ENCODE assay signal across 8 cellular contexts in the genomic region with DNA sequence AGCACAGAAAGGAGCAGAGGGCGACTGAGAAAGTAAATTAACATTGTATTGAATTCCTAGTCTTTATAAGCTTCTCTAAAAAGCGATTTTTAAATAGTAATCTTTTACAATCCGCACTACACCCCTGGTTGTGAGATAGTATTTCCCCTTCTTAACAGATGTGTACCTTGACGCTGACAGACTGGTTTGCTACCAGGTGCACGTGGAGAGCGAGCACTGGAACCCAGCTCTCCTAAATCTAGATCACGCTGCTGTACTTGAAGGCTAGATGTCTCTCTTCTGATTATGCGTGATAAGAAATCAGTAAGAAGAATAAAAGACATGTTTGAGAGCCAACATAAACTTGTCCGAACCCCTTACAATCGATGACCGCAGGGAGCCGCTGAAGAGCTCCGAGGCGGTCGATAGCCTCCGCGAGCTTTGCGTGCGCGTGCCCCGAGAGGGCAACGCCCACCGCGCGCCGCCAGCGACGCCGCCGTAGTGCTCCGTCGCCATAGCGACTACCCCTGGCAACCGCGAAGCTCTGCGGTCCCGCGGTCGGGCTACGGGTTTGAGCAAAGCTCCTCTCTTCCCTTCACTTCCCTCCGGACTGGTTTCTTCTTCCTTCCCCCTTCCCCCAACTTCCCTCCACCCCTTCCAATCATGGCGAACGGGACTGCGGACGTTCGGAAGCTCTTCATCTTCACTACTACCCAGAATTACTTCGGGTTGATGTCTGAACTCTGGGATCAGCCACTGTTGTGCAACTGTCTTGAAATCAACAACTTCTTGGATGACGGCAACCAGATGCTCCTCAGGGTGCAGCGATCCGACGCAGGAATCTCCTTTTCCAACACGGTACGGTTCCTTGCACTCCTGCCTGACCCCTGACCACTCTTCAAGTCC. TPM values are rescaled to one million over a fixed set of nuclear protein-coding genes. Genes with fewer than 3 reads are reported as not detected.
DNase-seq lines count a peak whose midpoint lies in the region; ATAC-seq and TF ChIP-seq lines count a peak whose summit lies in the region.

A gene with protein sequence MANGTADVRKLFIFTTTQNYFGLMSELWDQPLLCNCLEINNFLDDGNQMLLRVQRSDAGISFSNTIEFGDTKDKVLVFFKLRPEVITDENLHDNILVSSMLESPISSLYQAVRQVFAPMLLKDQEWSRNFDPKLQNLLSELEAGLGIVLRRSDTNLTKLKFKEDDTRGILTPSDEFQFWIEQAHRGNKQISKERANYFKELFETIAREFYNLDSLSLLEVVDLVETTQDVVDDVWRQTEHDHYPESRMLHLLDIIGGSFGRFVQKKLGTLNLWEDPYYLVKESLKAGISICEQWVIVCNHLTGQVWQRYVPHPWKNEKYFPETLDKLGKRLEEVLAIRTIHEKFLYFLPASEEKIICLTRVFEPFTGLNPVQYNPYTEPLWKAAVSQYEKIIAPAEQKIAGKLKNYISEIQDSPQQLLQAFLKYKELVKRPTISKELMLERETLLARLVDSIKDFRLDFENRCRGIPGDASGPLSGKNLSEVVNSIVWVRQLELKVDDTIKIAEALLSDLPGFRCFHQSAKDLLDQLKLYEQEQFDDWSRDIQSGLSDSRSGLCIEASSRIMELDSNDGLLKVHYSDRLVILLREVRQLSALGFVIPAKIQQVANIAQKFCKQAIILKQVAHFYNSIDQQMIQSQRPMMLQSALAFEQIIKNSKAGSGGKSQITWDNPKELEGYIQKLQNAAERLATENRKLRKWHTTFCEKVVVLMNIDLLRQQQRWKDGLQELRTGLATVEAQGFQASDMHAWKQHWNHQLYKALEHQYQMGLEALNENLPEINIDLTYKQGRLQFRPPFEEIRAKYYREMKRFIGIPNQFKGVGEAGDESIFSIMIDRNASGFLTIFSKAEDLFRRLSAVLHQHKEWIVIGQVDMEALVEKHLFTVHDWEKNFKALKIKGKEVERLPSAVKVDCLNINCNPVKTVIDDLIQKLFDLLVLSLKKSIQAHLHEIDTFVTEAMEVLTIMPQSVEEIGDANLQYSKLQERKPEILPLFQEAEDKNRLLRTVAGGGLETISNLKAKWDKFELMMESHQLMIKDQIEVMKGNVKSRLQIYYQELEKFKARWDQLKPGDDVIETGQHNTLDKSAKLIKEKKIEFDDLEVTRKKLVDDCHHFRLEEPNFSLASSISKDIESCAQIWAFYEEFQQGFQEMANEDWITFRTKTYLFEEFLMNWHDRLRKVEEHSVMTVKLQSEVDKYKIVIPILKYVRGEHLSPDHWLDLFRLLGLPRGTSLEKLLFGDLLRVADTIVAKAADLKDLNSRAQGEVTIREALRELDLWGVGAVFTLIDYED (N-terminal part only) (plus strand): TSS at position 494 of the 885 bp plus-strand sequence. CDS start 149 bp downstream, at position 643.

- H3K4me1 ChIP-seq in CD4-positive, CD25-positive, alpha-beta regulatory T cell (ENCODE audit: control insufficient read depth, insufficient read depth, low read length, poor library complexity, severe bottlenecking), result peaks cover 10% of the 10 kb centered on the region
- no peaks in the 10 kb centered on the region for H3K4me1 ChIP-seq in effector memory CD4-positive, alpha-beta T cell (ENCODE audit: control insufficient read depth, insufficient read depth, low read length, poor library complexity, severe bottlenecking)
- H3K4me1 ChIP-seq in mesenchymal stem cell (ENCODE audit: control insufficient read depth, insufficient read depth, low read depth, low read length), result peaks cover 4% of the 10 kb centered on the region

- H3K18ac ChIP-seq in mesenchymal stem cell (ENCODE audit: low read depth in 1 of 2, low read length in 2 of 2), result peak within 1 kb of the TSS; percentile 23 to 85

- peaks cover 9% of the 10 kb centered on the region for H3K27me3 ChIP-seq in CD4-positive, CD25-positive, alpha-beta regulatory T cell (ENCODE audit: control insufficient read depth, insufficient read depth, low read length)
- no peaks in the 10 kb centered on the region for H3K27me3 ChIP-seq in effector memory CD4-positive, alpha-beta T cell (replicated peaks; ENCODE audit: control insufficient read depth, insufficient read depth, low read length, poor library complexity, severe bottlenecking)
- H3K27me3 ChIP-seq in mesenchymal stem cell (ENCODE audit: control insufficient read depth in 1 of 2, insufficient read depth in 1 of 2, low read length in 2 of 2), result no peaks in the 10 kb centered on the region

- POLR2A ChIA-PET in activated CD8-positive, alpha-beta T cell treated with anti-CD3 and anti-CD28 coated beads for 36 hours (lab: Charles Lee), result interaction anchor here (0.7 to 2.1 kb wide), 5 partner anchors 8 to 71 kb away, joined by 3 to 21 read pairs (median 3); partner anchors contain the start of gene DCUN1D5

- no peaks in the 10 kb centered on the region for H3K36me3 ChIP-seq in CD4-positive, CD25-positive, alpha-beta regulatory T cell (ENCODE audit: control insufficient read depth, insufficient read depth, low read length)
- H3K36me3 ChIP-seq in effector memory CD4-positive, alpha-beta T cell (ENCODE audit: control insufficient read depth, insufficient read depth, low read length), result no peaks in the 10 kb centered on the region
- H3K36me3 ChIP-seq in mesenchymal stem cell (ENCODE audit: control insufficient read depth in 1 of 2, insufficient read depth in 2 of 2, low read depth in 1 of 2, low read length in 2 of 2), result peaks cover 0 to 19% of the 10 kb centered on the region in 2 experiments

- peak within 1 kb of the TSS in 1 of 2 experiments; percentile 45 for H2BK12ac ChIP-seq in mesenchymal stem cell (ENCODE audit: low read length in 2 of 2)

- H4K8ac ChIP-seq in mesenchymal stem cell (ENCODE audit: low read length), result peak within 1 kb of the TSS; percentile 74

- no peak within 1 kb of the TSS for H2BK120ac ChIP-seq in mesenchymal stem cell (ENCODE audit: low read depth, low read length)

- TF ChIP-seq CTCF in activated CD8-positive, alpha-beta T cell treated with anti-CD3 and anti-CD28 coated beads for 36 hours (IDR thresholded peaks at IDR 0.05), result peak; percentile 42

- peaks cover 0 to 2% (median 0%) of the 10 kb centered on the region in 7 donors for H3K9me3 Mint-ChIP-seq in CD4-positive, CD25-positive, alpha-beta regulatory T cell
- no peaks in the 10 kb centered on the region for H3K9me3 Mint-ChIP-seq in activated CD8-positive, alpha-beta T cell treated with anti-CD3 and anti-CD28 coated beads for 36 hours

- peak within 1 kb of the TSS; percentile 6 for H4K91ac ChIP-seq in mesenchymal stem cell (ENCODE audit: low read length)

- H3K23ac ChIP-seq in mesenchymal stem cell (ENCODE audit: low read length in 2 of 2), result no peak within 1 kb of the TSS

- peak within 1 kb of the TSS; percentile 67 for H3K27ac ChIP-seq in CD4-positive, CD25-positive, alpha-beta regulatory T cell (ENCODE audit: insufficient read depth, low read length, poor library complexity, severe bottlenecking)
- H3K27ac ChIP-seq in effector memory CD4-positive, alpha-beta T cell (ENCODE audit: insufficient read depth, low read length, poor library complexity, severe bottlenecking), result peak within 1 kb of the TSS; percentile 57
- H3K27ac ChIP-seq in mesenchymal stem cell (ENCODE audit: low read length, poor library complexity, severe bottlenecking), result peak within 1 kb of the TSS; percentile 69

- no peak within 1 kb of the TSS for H2BK5ac ChIP-seq in mesenchymal stem cell (ENCODE audit: low read depth, low read length, poor library complexity, severe bottlenecking)

- no peaks in the 10 kb centered on the region for H3K36me3 Mint-ChIP-seq in CD4-positive, CD25-positive, alpha-beta regulatory T cell
- H3K36me3 Mint-ChIP-seq in activated CD8-positive, alpha-beta T cell treated with anti-CD3 and anti-CD28 coated beads for 36 hours (ENCODE audit: low read depth), result no peaks in the 10 kb centered on the region

- H3K27ac Mint-ChIP-seq in CD4-positive, CD25-positive, alpha-beta regulatory T cell, result peak within 1 kb of the TSS; percentile 27 to 97 (median 93)
- H3K27ac Mint-ChIP-seq in activated CD8-positive, alpha-beta T cell treated with anti-CD3 and anti-CD28 coated beads for 36 hours, result peak within 1 kb of the TSS; percentile 69

- no peaks in the 10 kb centered on the region for H3K79me1 ChIP-seq in mesenchymal stem cell (replicated peaks; ENCODE audit: low read length, poor library complexity, severe bottlenecking)

- no peak within 1 kb of the TSS for H2AK5ac ChIP-seq in mesenchymal stem cell (ENCODE audit: low read length, severe bottlenecking)

- peaks cover 5 to 14% (median 11%) of the 10 kb centered on the region in 4 donors for H3K4me1 Mint-ChIP-seq in CD4-positive, CD25-positive, alpha-beta regulatory T cell
- H3K4me1 Mint-ChIP-seq in activated CD8-positive, alpha-beta T cell treated with anti-CD3 and anti-CD28 coated beads for 36 hours (ENCODE audit: low read depth), result peaks cover 5% of the 10 kb centered on the region

- H3K9me3 ChIP-seq in CD4-positive, CD25-positive, alpha-beta regulatory T cell (ENCODE audit: control insufficient read depth in 2 of 2, low read length in 2 of 2), result no peaks in the 10 kb centered on the region
- no peaks in the 10 kb centered on the region for H3K9me3 ChIP-seq in effector memory CD4-positive, alpha-beta T cell (ENCODE audit: control insufficient read depth, low read length)
- H3K9me3 ChIP-seq in mesenchymal stem cell (ENCODE audit: control insufficient read depth, low read length), result no peaks in the 10 kb centered on the region

- H3K4me3 Mint-ChIP-seq in CD4-positive, CD25-positive, alpha-beta regulatory T cell, result peak within 1 kb of the TSS; percentile 92 to 100 (median 96)
- peak within 1 kb of the TSS; percentile 79 for H3K4me3 Mint-ChIP-seq in activated CD8-positive, alpha-beta T cell treated with anti-CD3 and anti-CD28 coated beads for 36 hours

- 2% methylated on average over 49 of the region's 53 CpGs for WGBS in mesenchymal stem cell

- peaks cover 27% of the 10 kb centered on the region for H3K27me3 Mint-ChIP-seq in CD4-positive, CD25-positive, alpha-beta regulatory T cell
- H3K27me3 Mint-ChIP-seq in activated CD8-positive, alpha-beta T cell treated with anti-CD3 and anti-CD28 coated beads for 36 hours, result peaks cover 1% of the 10 kb centered on the region

- peak; percentile 96 for ATAC-seq in CD4-positive, CD25-positive, alpha-beta regulatory T cell (ENCODE audit: low read depth in 2 of 2)
- peak; percentile 99 for ATAC-seq in GM19438 (IDR thresholded peaks at IDR 0.05; ENCODE audit: low read depth, unreplicated experiment)
- ATAC-seq in HG03565 (IDR thresholded peaks at IDR 0.05; ENCODE audit: unreplicated experiment), result peak; percentile 100
- ATAC-seq in activated CD8-positive, alpha-beta T cell treated with anti-CD3 and anti-CD28 coated beads for 36 hours, result peak; percentile 98

- H3K14ac ChIP-seq in mesenchymal stem cell (ENCODE audit: low read length in 2 of 2), result no peak within 1 kb of the TSS

- CTCF ChIA-PET in activated CD8-positive, alpha-beta T cell treated with anti-CD3 and anti-CD28 coated beads for 36 hours (lab: Charles Lee), result interaction anchor here (0.7 to 2.6 kb wide), 15 partner anchors 9 to 314 kb away, joined by 3 to 27 read pairs (median 3); partner anchors contain the start of gene DCUN1D5

- H3K4ac ChIP-seq in mesenchymal stem cell (ENCODE audit: low read depth in 1 of 2, low read length in 2 of 2), result peak within 1 kb of the TSS in 1 of 2 experiments; percentile 0

- peak within 1 kb of the TSS; percentile 99 for H3K9ac ChIP-seq in mesenchymal stem cell (ENCODE audit: low read length)

- H2BK15ac ChIP-seq in mesenchymal stem cell (ENCODE audit: low read depth, poor library complexity, severe bottlenecking), result no peak within 1 kb of the TSS

- intact Hi-C loops in activated CD8-positive, alpha-beta T cell treated with anti-CD3 and anti-CD28 coated beads for 36 hours (cut with micrococcal nuclease), result no loop called here

- H3K4me3 ChIP-seq in CD4-positive, CD25-positive, alpha-beta regulatory T cell (ENCODE audit: low read depth, low read length), result peak within 1 kb of the TSS; percentile 90
- peak within 1 kb of the TSS; percentile 66 for H3K4me3 ChIP-seq in effector memory CD4-positive, alpha-beta T cell (ENCODE audit: insufficient read depth, low read depth, low read length, poor library complexity, severe bottlenecking)
- H3K4me3 ChIP-seq in mesenchymal stem cell (ENCODE audit: insufficient read depth in 1 of 2, low read depth in 1 of 2, low read length in 2 of 2), result peak within 1 kb of the TSS; percentile 70 to 99

- peak; percentile 78 to 93 (median 88) for DNase-seq in CD4-positive, CD25-positive, alpha-beta regulatory T cell
- DNase-seq in NCI-H82 treated with DMSO at 0.1 percent for 48 hours (lab: John Stamatoyannopoulos, UW; ENCODE audit: unreplicated experiment) (peak; percentile 60), mesenchymal stem cell (peak; percentile 95)
- peak; percentile 88 for DNase-seq in activated CD8-positive, alpha-beta T cell treated with anti-CD3 and anti-CD28 coated beads for 36 hours
- DNase-seq in effector memory CD4-positive, alpha-beta T cell, result peak; percentile 78 to 85 (median 81)
- DNase-seq in stimulated activated CD8-positive, alpha-beta memory T cell treated with anti-CD3 and anti-CD28 coated beads, Interleukin-12 subunit alpha, Interleukin-12 subunit beta, amount 100 ng/mL, for 1 hour (ENCODE audit: low read depth), result peak; percentile 70

- peak within 1 kb of the TSS; percentile 73 for H3K4me2 ChIP-seq in mesenchymal stem cell (ENCODE audit: low read length, poor library complexity, severe bottlenecking)

- H2AFZ ChIP-seq in mesenchymal stem cell (ENCODE audit: low read depth, low read length), result peak within 1 kb of the TSS; percentile 100

RNA-seq across cellular contexts. Expression of the gene that starts here (rescaled TPM):
- 1.8 TPM for total RNA-seq in CD4-positive, CD25-positive, alpha-beta regulatory T cell
- under 1 TPM; 0.10 to 0.20 (median 0.17) TPM for polyA plus RNA-seq in CD4-positive, CD25-positive, alpha-beta regulatory T cell
- 1 to 10 TPM; 1.3 to 2.0 TPM for total RNA-seq in activated CD8-positive, alpha-beta T cell treated with anti-CD3 and anti-CD28 coated beads for 36 hours
- 6.5 TPM for polyA plus RNA-seq in mesenchymal stem cell (2013, experiment 1 of 2)
- polyA plus RNA-seq in mesenchymal stem cell (2013, experiment 2 of 2), result 7.6 TPM

Comparison
In these comparisons a context has a peak if more than half of its experiments do, and no peak if none do; other contexts are left out.
1. Peak in every context shown above with its lines: DNase-seq, ATAC-seq, H3K4me3 ChIP-seq and H3K27ac ChIP-seq.